Comparison of ENCODE assay signal across 8 cellular contexts in the genomic region with DNA sequence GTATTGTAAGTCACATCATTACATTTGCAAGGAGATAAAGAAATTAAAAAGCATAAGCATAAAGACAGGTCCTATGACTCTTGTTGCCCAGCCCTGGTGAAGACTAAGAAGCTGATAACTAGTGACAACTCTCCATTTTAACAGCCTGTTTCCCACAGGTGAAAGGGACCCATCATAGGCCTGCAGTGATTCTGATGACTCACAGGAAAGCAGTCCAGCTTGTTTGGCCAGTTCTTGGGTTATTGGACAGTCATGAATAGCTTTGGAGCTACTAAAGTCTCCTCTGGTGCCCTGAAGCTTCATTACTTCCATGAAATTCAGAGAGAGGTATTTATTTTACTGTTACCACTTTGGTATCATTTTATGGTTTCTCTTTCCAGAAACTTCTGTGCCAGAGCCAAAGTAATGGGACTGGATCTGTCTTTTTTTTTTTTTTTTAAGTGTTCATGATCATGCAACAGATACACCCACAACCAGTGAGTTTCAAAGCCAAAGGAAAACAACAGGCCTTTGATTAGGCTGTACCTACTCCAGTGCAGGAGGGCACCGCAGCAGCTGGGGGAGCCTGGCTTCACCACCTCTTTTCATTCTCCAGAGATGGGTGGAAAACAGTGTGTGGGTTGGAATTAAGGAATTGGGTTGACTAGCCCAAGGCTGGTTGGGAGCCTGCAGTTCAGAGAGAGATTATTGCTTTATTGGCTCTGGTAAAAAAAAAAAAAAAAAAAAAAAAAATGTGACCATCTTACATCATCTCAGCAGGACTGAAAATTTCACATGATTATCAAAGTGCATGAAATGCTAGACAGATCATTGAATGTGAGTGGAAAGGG.
DNase-seq lines count a peak whose midpoint lies in the region; ATAC-seq, FAIRE-seq and TF ChIP-seq lines count a peak whose summit lies in the region.

No MANE protein-coding gene starts in this region.

- DNase-seq in AG08395 (ENCODE audit: low spot score) (peak; percentile 33), RCC 7860 (ENCODE audit: low spot score) (peak; percentile 27), iPS DF 19.7 (ENCODE audit: low read depth, low spot score) (peak; percentile 2), GM10266 (ENCODE audit: extremely low spot score) (no peak), GM19240 (ENCODE audit: insufficient read length, low spot score) (no peak), medulla oblongata (ENCODE audit: extremely low spot score) (no peak)
- DNase-seq in stimulated activated CD4-positive, alpha-beta T cell treated with anti-CD3 and anti-CD28 coated beads, Interleukin-4, amount 100 ng/mL, for 4 hours = no peak

- FAIRE-seq in RCC 7860 (lab: Jason Lieb, UNC) = no peak

- peak; percentile 14 for ATAC-seq in GM19463 (IDR thresholded peaks at IDR 0.05; ENCODE audit: unreplicated experiment)

- no peak for TF ChIP-seq CTCF in GM10266 (IDR thresholded peaks at IDR 0.05; ENCODE audit: control insufficient read depth, insufficient read depth, low read depth, missing control alignments)

Comparison
In these comparisons a context has a peak if more than half of its experiments do, and no peak if none do; other contexts are left out.
1. DNase-seq: peak in AG08395 (single experiment), RCC 7860 (single experiment) and iPS DF 19.7 (single experiment); none in GM10266 (single experiment), GM19240 (single experiment), medulla oblongata (single experiment) and stimulated activated CD4-positive, alpha-beta T cell treated with anti-CD3 and anti-CD28 coated beads, Interleukin-4, amount 100 ng/mL, for 4 hours (0 of 2).